ENCODE assay signal across 21 cellular contexts in the genomic region with DNA sequence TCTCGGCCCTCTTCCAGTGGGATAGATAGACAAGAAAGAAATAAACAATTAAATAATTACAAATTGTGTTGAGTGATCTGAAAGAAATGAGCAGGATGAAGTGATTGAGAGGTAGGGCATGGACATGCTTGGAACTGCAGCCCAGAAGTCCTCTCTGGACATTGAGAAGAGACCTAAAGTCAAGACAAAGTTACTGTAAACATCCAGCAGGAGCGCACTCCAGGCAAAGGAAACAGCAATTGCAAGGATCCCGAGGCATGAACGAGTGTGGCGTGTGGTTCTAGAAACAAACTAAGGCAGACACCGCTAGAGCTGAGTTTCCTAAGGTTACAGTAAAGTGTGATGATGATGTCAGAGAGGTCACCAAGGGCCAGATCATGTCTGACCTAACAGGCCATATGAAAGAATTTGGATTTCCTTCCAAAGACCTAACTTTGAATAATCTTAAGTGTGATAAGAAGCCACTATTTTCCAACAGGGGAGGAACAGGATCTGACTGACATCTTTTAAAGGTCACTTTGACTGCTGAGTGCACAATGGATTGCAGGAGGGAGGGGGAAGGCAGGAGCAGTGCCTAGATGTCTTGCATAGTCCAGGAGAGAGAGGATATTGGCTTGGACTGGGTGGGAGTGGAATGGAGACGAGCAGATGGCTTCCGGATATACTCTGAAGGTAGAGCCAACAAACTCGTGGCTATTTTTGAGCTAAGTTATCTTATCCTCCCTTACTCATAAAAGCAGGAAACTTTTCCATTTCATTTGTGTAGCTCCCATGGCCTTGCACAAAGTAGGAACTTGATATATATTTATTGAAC. TPM values are rescaled to one million over a fixed set of nuclear protein-coding genes. Genes with fewer than 3 reads are reported as not detected.
DNase-seq lines count a peak whose midpoint lies in the region; ATAC-seq, FAIRE-seq and TF ChIP-seq lines count a peak whose summit lies in the region.
"Had no signal": no experiment of that assay in that cellular context is flagged by ENCODE, and none has a peak within 500 bp of the region (broad histone marks: within the 10 kb centered on the region; RNA-seq: fewer than 3 reads in every experiment).

No MANE protein-coding gene starts in this region.

- no peak for FAIRE-seq in HepG2 (lab: Jason Lieb, UNC)
- FAIRE-seq: GM18507, urothelium cell line had no signal

- H3K4me3 Mint-ChIP-seq in endodermal cell = no peak overlapping the region
- H3K4me3 Mint-ChIP-seq: naive thymus-derived CD4-positive, alpha-beta T cell; T-helper 1 cell treated with Interleukin-12 subunit alpha and Interleukin-12 subunit beta and Interleukin-4 antibody, amounts not matched to agents 30 μg/mL and 1 μg/mL, for 36 hours had no signal

- H3K36me3 ChIP-seq in SK-N-SH (replicated peaks in 1 of 2; ENCODE audit: control insufficient read depth in 1 of 2, insufficient read depth in 2 of 2, low read length in 1 of 2) (no peaks in the 10 kb centered on the region), endodermal cell (ENCODE audit: control insufficient read depth, insufficient read depth, low read length) (no peaks in the 10 kb centered on the region), HepG2 (replicated peaks in 1 of 2; ENCODE audit: control insufficient read depth in 1 of 2, insufficient read depth in 2 of 2, low read length in 2 of 2) (no peaks in the 10 kb centered on the region), smooth muscle cell (ENCODE audit: low read depth) (no peaks in the 10 kb centered on the region), hepatocyte (replicated peaks; ENCODE audit: insufficient read depth, low read depth) (no peaks in the 10 kb centered on the region)

- H3K27ac ChIP-seq in SK-N-SH (ENCODE audit: low read depth in 2 of 2, low read length in 1 of 2) (no peak overlapping the region), endodermal cell (ENCODE audit: low read depth, low read length) (no peak overlapping the region), HepG2 (ENCODE audit: extremely low read length, insufficient read depth, low read length) (no peak overlapping the region), smooth muscle cell (ENCODE audit: low read depth) (peak overlapping the region; percentile 19), hepatocyte (no peak overlapping the region)
- H3K27ac ChIP-seq: 22Rv1 had no signal

- TF ChIP-seq RAD21 in SK-N-SH (IDR thresholded peaks at IDR 0.05; ENCODE audit: low read length) = no peak
- TF ChIP-seq RAD21 in HepG2 (CRISPR knock-in tag; IDR thresholded peaks at IDR 0.05) = no peak

- H3K27me3 Mint-ChIP-seq in endodermal cell (ENCODE audit: insufficient read depth) = no peaks in the 10 kb centered on the region

- intact Hi-C loops in HepG2 (cut with micrococcal nuclease; ENCODE audit: unreplicated experiment) = no loop called here

- no peak overlapping the region for H2AFZ ChIP-seq in SK-N-SH (ENCODE audit: low read depth)
- no peak overlapping the region for H2AFZ ChIP-seq in HepG2 (ENCODE audit: low read length)
- H2AFZ ChIP-seq in smooth muscle cell (ENCODE audit: low read depth) = peak overlapping the region; percentile 27
- H2AFZ ChIP-seq in hepatocyte = no peak overlapping the region

- no peaks in the 10 kb centered on the region for H3K9me3 Mint-ChIP-seq in endodermal cell
- H3K9me3 Mint-ChIP-seq: T-helper 1 cell treated with Interleukin-12 subunit alpha and Interleukin-12 subunit beta and Interleukin-4 antibody, amounts not matched to agents 30 μg/mL and 1 μg/mL, for 36 hours had no signal

- H3K36me3 Mint-ChIP-seq in endodermal cell (ENCODE audit: low read depth) = no peaks in the 10 kb centered on the region
- H3K36me3 Mint-ChIP-seq: naive thymus-derived CD4-positive, alpha-beta T cell had no signal

- BruUV-seq in HepG2 (replicated peaks; lab: Mats Ljungman, UMichigan) = no TSS peak

- ATAC-seq in SK-N-SH treated with all-trans-retinoic acid at 6 μM for 48 hours (peak; percentile 62), HepG2 (peak; percentile 56; the same call in 2 of the 3 replicates), GM18520 (IDR thresholded peaks at IDR 0.05; ENCODE audit: unreplicated experiment) (no peak)
- ATAC-seq: naive thymus-derived CD4-positive, alpha-beta T cell had no signal

- H3K79me2 ChIP-seq in SK-N-SH (ENCODE audit: insufficient read depth) = no peaks in the 10 kb centered on the region
- H3K79me2 ChIP-seq in HepG2 (ENCODE audit: insufficient read depth, low read length) = no peaks in the 10 kb centered on the region
- H3K79me2 ChIP-seq in smooth muscle cell (ENCODE audit: low read depth) = no peaks in the 10 kb centered on the region
- no peaks in the 10 kb centered on the region for H3K79me2 ChIP-seq in hepatocyte

- peaks cover 28% of the 10 kb centered on the region for H3K4me1 Mint-ChIP-seq in endodermal cell
- H3K4me1 Mint-ChIP-seq: naive thymus-derived CD4-positive, alpha-beta T cell had no signal

- DNase-seq in SK-N-SH = no peak
- no peak for DNase-seq in endodermal cell
- DNase-seq in HepG2 (ENCODE audit: low spot score) = no peak
- DNase-seq in smooth muscle cell (lab: John Stamatoyannopoulos, UW; ENCODE audit: unreplicated experiment) = no peak
- no peak for DNase-seq in hepatocyte (ENCODE audit: low spot score)
- DNase-seq in hypothalamus (lab: John Stamatoyannopoulos, UW) = no peak
- DNase-seq: activated CD4-positive, CD25-positive, alpha-beta regulatory T cell; NCI-H187 treated with DMSO at 0.1 percent for 48 hours; NCI-H510A treated with DMSO at 0.1 percent for 48 hours; stimulated activated CD4-positive, alpha-beta T cell treated with anti-CD3 and anti-CD28 coated beads, Interleukin-4, amount 100 ng/mL, for 4 hours had no signal

- no peaks in the 10 kb centered on the region for H3K9me2 ChIP-seq in SK-N-SH
- no peaks in the 10 kb centered on the region for H3K9me2 ChIP-seq in hepatocyte (replicated peaks; ENCODE audit: insufficient read depth)

- WGBS in SK-N-SH (ENCODE audit: low lambda C conversion rate) = 73% methylated on average over 9 of the region's 9 CpGs
- WGBS in endodermal cell (ENCODE audit: insufficient coverage in 1 of 2, insufficient read length in 1 of 2), 2 experiments = 96 to 97% methylated on average over 5 to 9 of the region's 9 CpGs
- 36% methylated on average over 9 of the region's 9 CpGs for WGBS in HepG2 (ENCODE audit: low lambda C conversion rate)
- WGBS in smooth muscle cell (ENCODE audit: low lambda C conversion rate) = 55% methylated on average over 9 of the region's 9 CpGs
- 78% methylated on average over 9 of the region's 9 CpGs for WGBS in hepatocyte (ENCODE audit: low lambda C conversion rate, missing lambda C conversion rate)

- H3K9ac ChIP-seq in SK-N-SH (no peak overlapping the region), endodermal cell (ENCODE audit: extremely low read depth, low read length, poor library complexity, severe bottlenecking) (no peak overlapping the region), HepG2 (ENCODE audit: insufficient read depth, low read depth, low read length) (no peak overlapping the region), smooth muscle cell (ENCODE audit: low read depth) (no peak overlapping the region)

- no peak for TF ChIP-seq POLR2A in HepG2 (IDR thresholded peaks at IDR 0.05; ENCODE audit: insufficient read depth in 1 of 2, low read depth in 2 of 2, low read length in 2 of 2)

- H3F3A ChIP-seq in SK-N-SH (replicated peaks; ENCODE audit: insufficient read depth) (no peaks in the 10 kb centered on the region), smooth muscle cell (ENCODE audit: low read depth) (no peaks in the 10 kb centered on the region)

- POLR2A ChIA-PET in SK-N-SH (lab: Yijun Ruan, JAX) = no interaction called here
- POLR2A ChIA-PET in HepG2 (lab: Yijun Ruan, JAX) = no interaction called here

- in situ Hi-C loops in HepG2 (cut with HindIII; ENCODE audit: extremely low pct_ligation_motif_present, low pct_unique_long_range_greater_than_20kb) = no loop called here

- H3K4me2 ChIP-seq in SK-N-SH = no peak overlapping the region
- H3K4me2 ChIP-seq in HepG2 (ENCODE audit: low read depth, low read length) = no peak overlapping the region
- peak overlapping the region; percentile 65 for H3K4me2 ChIP-seq in smooth muscle cell
- H3K4me2 ChIP-seq in hepatocyte = no peak overlapping the region

- H4K20me1 ChIP-seq in SK-N-SH (ENCODE audit: insufficient read depth) = no peaks in the 10 kb centered on the region
- H4K20me1 ChIP-seq in HepG2 (ENCODE audit: insufficient read depth, low read length) = no peaks in the 10 kb centered on the region
- no peaks in the 10 kb centered on the region for H4K20me1 ChIP-seq in smooth muscle cell (ENCODE audit: low read depth)
- no peaks in the 10 kb centered on the region for H4K20me1 ChIP-seq in hepatocyte (ENCODE audit: insufficient read depth, poor library complexity, severe bottlenecking)

- no peak overlapping the region for H3K4me3 ChIP-seq in SK-N-SH (ENCODE audit: low read depth in 2 of 2, low read length in 1 of 2)
- no peak overlapping the region for H3K4me3 ChIP-seq in endodermal cell (ENCODE audit: low read length)
- no peak overlapping the region for H3K4me3 ChIP-seq in HepG2 (replicated peaks in 1 of 3; ENCODE audit: insufficient read depth in 1 of 3, low read depth in 2 of 3, low read length in 3 of 3)
- no peak overlapping the region for H3K4me3 ChIP-seq in smooth muscle cell
- H3K4me3 ChIP-seq in hepatocyte = no peak overlapping the region
- H3K4me3 ChIP-seq: lung had no signal

- no peak overlapping the region for H3K27ac Mint-ChIP-seq in endodermal cell
- H3K27ac Mint-ChIP-seq: naive thymus-derived CD4-positive, alpha-beta T cell; T-helper 1 cell treated with Interleukin-12 subunit alpha and Interleukin-12 subunit beta and Interleukin-4 antibody, amounts not matched to agents 30 μg/mL and 1 μg/mL, for 36 hours had no signal

- H3K4me1 ChIP-seq in SK-N-SH (ENCODE audit: control insufficient read depth in 1 of 2, insufficient read depth in 2 of 2, low read depth in 1 of 2, low read length in 1 of 2) (no peaks in the 10 kb centered on the region; a peak in 2 of 4 replicates), endodermal cell (ENCODE audit: control insufficient read depth, insufficient read depth, low read length) (peaks cover 14% of the 10 kb centered on the region), HepG2 (ENCODE audit: insufficient read depth, low read length) (no peaks in the 10 kb centered on the region), smooth muscle cell (ENCODE audit: low read depth) (peaks cover 5% of the 10 kb centered on the region), hepatocyte (ENCODE audit: insufficient read depth) (no peaks in the 10 kb centered on the region)

- H3K9me3 ChIP-seq in SK-N-SH = no peaks in the 10 kb centered on the region
- H3K9me3 ChIP-seq in endodermal cell (ENCODE audit: control insufficient read depth, low read length) = no peaks in the 10 kb centered on the region
- no peaks in the 10 kb centered on the region for H3K9me3 ChIP-seq in HepG2 (ENCODE audit: low read length)
- H3K9me3 ChIP-seq in smooth muscle cell (replicated peaks; ENCODE audit: low read depth) = no peaks in the 10 kb centered on the region
- H3K9me3 ChIP-seq in hepatocyte (ENCODE audit: low read depth) = no peaks in the 10 kb centered on the region

- H3K27me3 ChIP-seq in SK-N-SH (ENCODE audit: insufficient read depth) (no peaks in the 10 kb centered on the region), endodermal cell (ENCODE audit: control insufficient read depth, insufficient read depth, low read length, poor library complexity, severe bottlenecking) (no peaks in the 10 kb centered on the region), HepG2 (ENCODE audit: control insufficient read depth in 1 of 2, insufficient read depth in 2 of 2, low read length in 2 of 2) (peaks cover 0 to 11% of the 10 kb centered on the region in 2 experiments; a peak in 2 of 5 replicates), smooth muscle cell (ENCODE audit: low read depth) (no peaks in the 10 kb centered on the region), hepatocyte (no peaks in the 10 kb centered on the region)

- CTCF ChIA-PET in SK-N-SH (lab: Yijun Ruan, JAX) (interaction anchor here (1.2 kb wide), 1 partner anchor 993 kb away, joined by 3 read pairs; no protein-coding TSS in a partner anchor), HepG2 (lab: Yijun Ruan, JAX; ENCODE audit: low intra/inter-chr PET ratio, low total read pairs) (no interaction called here)

- TF ChIP-seq EP300 in SK-N-SH (IDR thresholded peaks at IDR 0.05; ENCODE audit: borderline replicate concordance in 1 of 2, low read depth in 1 of 2, low read length in 1 of 2) (no peak), HepG2 (IDR thresholded peaks at IDR 0.05; ENCODE audit: low read depth in 2 of 2, low read length in 2 of 2) (no peak), HepG2 (CRISPR knock-in tag; IDR thresholded peaks at IDR 0.05; ENCODE audit: borderline replicate concordance) (no peak)

- TF ChIP-seq CTCF in SK-N-SH (IDR thresholded peaks at IDR 0.05) = no peak
- peak; percentile 20 for TF ChIP-seq CTCF in endodermal cell (conservative IDR thresholded peaks at IDR 0.05)
- no peak for TF ChIP-seq CTCF in HepG2 (CRISPR knock-in tag; IDR thresholded peaks at IDR 0.05)
- TF ChIP-seq CTCF in smooth muscle cell (IDR thresholded peaks at IDR 0.05; ENCODE audit: borderline replicate concordance, insufficient read depth, poor library complexity, severe bottlenecking) = no peak
- no peak for TF ChIP-seq CTCF in hepatocyte (IDR thresholded peaks at IDR 0.05; ENCODE audit: poor library complexity)

RNA-seq across cellular contexts. Expression of gene ABCC12, which starts 19.0 kb away (rescaled TPM):
- polyA plus RNA-seq in SK-N-SH (2012; rRNA removed) (not detected in 2 replicates), HepG2 (2011; rRNA removed) (0.22 TPM in 1 of 2 replicates, not detected in the other), smooth muscle cell (not detected in 2 replicates), hepatocyte (not detected in 2 replicates)
- not detected in 2 replicates for polyA plus RNA-seq in SK-N-SH (2012; cell fraction: cytosol; rRNA removed)
- polyA plus RNA-seq in SK-N-SH (2012; cell fraction: nucleus; rRNA removed) = 0.04 and 0.07 TPM in 2 replicates
- total RNA-seq in endodermal cell (1 to 10 TPM in 1 of 2 donors, under 1 TPM in 1; 0.35 to 1.2 TPM), HepG2 (2016; rRNA removed; fragmentation: Illumina TruSeq; extraction: Trizol) (not detected in 2 replicates), smooth muscle cell (not detected in 2 replicates), hepatocyte (not detected in 2 replicates)
- polyA plus RNA-seq in endodermal cell (2013, experiment 1 of 2) = not detected
- not detected for polyA plus RNA-seq in endodermal cell (2013, experiment 2 of 2)
- total RNA-seq in HepG2 (2016; cell fraction: cytosol; rRNA removed; fragmentation: Illumina TruSeq; extraction: Trizol; ENCODE audit: low read depth) = not detected in 2 replicates
- not detected in 2 replicates for total RNA-seq in HepG2 (2016; cell fraction: insoluble cytoplasmic fraction; rRNA removed; fragmentation: Illumina TruSeq; extraction: Trizol)
- total RNA-seq in HepG2 (2016; cell fraction: membrane; rRNA removed; fragmentation: Illumina TruSeq; extraction: Trizol) = not detected in 2 replicates
- not detected in 2 replicates for total RNA-seq in HepG2 (2016; cell fraction: nucleus; rRNA removed; fragmentation: Illumina TruSeq; extraction: Trizol)
- not detected in 2 replicates for polyA plus RNA-seq in HepG2 (2011; cell fraction: cytosol; rRNA removed)
- not detected in 2 replicates for polyA plus RNA-seq in HepG2 (2011; cell fraction: nucleus; rRNA removed)
- not detected in 2 replicates for polyA plus RNA-seq in HepG2 (2012)
- polyA plus RNA-seq in HepG2 (2016; cell fraction: cytosol; fragmentation: Illumina TruSeq; extraction: Trizol; ENCODE audit: low read depth) = not detected in 2 replicates
- not detected in 2 replicates for polyA plus RNA-seq in HepG2 (2016; cell fraction: insoluble cytoplasmic fraction; fragmentation: Illumina TruSeq; extraction: Trizol; ENCODE audit: low read depth)
- polyA plus RNA-seq in HepG2 (2016; cell fraction: membrane; fragmentation: Illumina TruSeq; extraction: Trizol; ENCODE audit: low read depth) = not detected in 2 replicates
- not detected in 2 replicates for polyA plus RNA-seq in HepG2 (2016; cell fraction: nucleus; fragmentation: Illumina TruSeq; extraction: Trizol; ENCODE audit: insufficient read depth, low read depth)
- polyA minus RNA-seq in HepG2 (2011; rRNA and poly(A)+ RNA removed; ENCODE audit: low replicate concordance) = not detected in 2 replicates
- polyA minus RNA-seq in HepG2 (2011; cell fraction: cytosol; rRNA and poly(A)+ RNA removed) = not detected in 2 replicates
- polyA minus RNA-seq in HepG2 (2011; cell fraction: nucleus; rRNA and poly(A)+ RNA removed) = not detected in 2 replicates
- total RNA-seq: activated CD8-positive, alpha-beta memory T cell treated with anti-CD3 and anti-CD28 coated beads for 36 hours; glomerular endothelial cell; lung; naive thymus-derived CD4-positive, alpha-beta T cell had no signal
- polyA plus RNA-seq: esophagus; lung; naive thymus-derived CD4-positive, alpha-beta T cell had no signal
